8 cellular contexts compared by ENCODE assay signal in genomic region chr12:56593909-56594621, GRCh38. TPM values are rescaled to one million over a fixed set of nuclear protein-coding genes. Genes with fewer than 3 reads are reported as not detected.
DNase-seq lines count a peak whose midpoint lies in the region; ATAC-seq lines count a peak whose summit lies in the region.

No MANE protein-coding gene starts in this region.

- no peak overlapping the region for H3K4me3 Mint-ChIP-seq in activated T-helper 17 cell treated with anti-CD3 and anti-CD28 coated beads, Interleukin-2, amount 50 U/mL, for 72 hours

- ATAC-seq in activated T-helper 17 cell treated with anti-CD3 and anti-CD28 coated beads, Interleukin-2, amount 50 U/mL, for 72 hours (replicated peaks), result peak; percentile 60
- ATAC-seq in HG03439 (IDR thresholded peaks at IDR 0.05; ENCODE audit: unreplicated experiment), result no peak

- no peaks in the 10 kb centered on the region for H3K27me3 Mint-ChIP-seq in activated T-helper 17 cell treated with anti-CD3 and anti-CD28 coated beads, Interleukin-2, amount 50 U/mL, for 72 hours

- H3K4me1 Mint-ChIP-seq in activated T-helper 17 cell treated with anti-CD3 and anti-CD28 coated beads, Interleukin-2, amount 50 U/mL, for 72 hours, result no peaks in the 10 kb centered on the region

- H3K27ac Mint-ChIP-seq in activated T-helper 17 cell treated with anti-CD3 and anti-CD28 coated beads, Interleukin-2, amount 50 U/mL, for 72 hours, result no peak overlapping the region

- DNase-seq in EH (ENCODE audit: low read depth) (peak; percentile 83), HuH-7.5 (ENCODE audit: low spot score) (peak; percentile 69), RKO (ENCODE audit: low spot score) (peak; percentile 88), fibroblast of the conjunctiva (ENCODE audit: low read depth) (peak; percentile 56), nucleus accumbens (lab: John Stamatoyannopoulos, UW) (peak in 34 of 56 donors; percentile 1 to 61 (median 24))

- H3K27ac ChIP-seq in temporal lobe (ENCODE audit: low read depth, low read length), result peak overlapping the region; percentile 53

- H3K9me3 Mint-ChIP-seq in activated T-helper 17 cell treated with anti-CD3 and anti-CD28 coated beads, Interleukin-2, amount 50 U/mL, for 72 hours, result no peaks in the 10 kb centered on the region

- peaks cover 39% of the 10 kb centered on the region for H3K36me3 Mint-ChIP-seq in activated T-helper 17 cell treated with anti-CD3 and anti-CD28 coated beads, Interleukin-2, amount 50 U/mL, for 72 hours (ENCODE audit: low read depth)

RNA-seq across cellular contexts. Expression of gene BAZ2A, which starts 36.1 kb away (rescaled TPM):
- 100 to 1,000 TPM in 1 of 2 donors, 10 to 100 TPM in 1; 97.8 to 166 TPM for total RNA-seq in activated T-helper 17 cell treated with anti-CD3 and anti-CD28 coated beads, Interleukin-2, amount 50 U/mL, for 72 hours
- 16.5 TPM for total RNA-seq in temporal lobe

RNA-seq across cellular contexts. Expression of gene ATP5F1B, which starts 51.7 kb away (rescaled TPM):
- total RNA-seq in activated T-helper 17 cell treated with anti-CD3 and anti-CD28 coated beads, Interleukin-2, amount 50 U/mL, for 72 hours, result 100 to 1,000 TPM; 489 to 941 TPM
- 345 TPM for total RNA-seq in temporal lobe

Comparison
In these comparisons a context has a peak if more than half of its experiments do, and no peak if none do; other contexts are left out.
1. DNase-seq: peak in every context shown above with its lines; median percentile 88 in RKO; 83 in EH; 69 in HuH-7.5; 56 in fibroblast of the conjunctiva; 24 in nucleus accumbens.